ENCODE assay signal across 30 cellular contexts in genomic region chr22:22465782-22466181, GRCh38. TPM values are rescaled to one million over a fixed set of nuclear protein-coding genes. Genes with fewer than 3 reads are reported as not detected.
"Had no signal": no experiment of that assay in that cellular context is flagged by ENCODE, and none has a peak within 500 bp of the region (broad histone marks: within the 10 kb centered on the region; RNA-seq: fewer than 3 reads in every experiment).

No MANE protein-coding gene starts in this region.

- H3K27ac ChIP-seq: brain microvascular endothelial cell, SJSA1 had no signal

- H3K4me2 ChIP-seq: SK-N-SH had no signal

- H3K9ac ChIP-seq: SK-N-SH had no signal

- H3K36me3 ChIP-seq: brain microvascular endothelial cell, MG63, SJSA1 had no signal

- ATAC-seq: activated CD8-positive, alpha-beta T cell treated with anti-CD3 and anti-CD28 coated beads for 36 hours; activated T-cell treated with anti-CD3 and anti-CD28 coated beads, Interleukin-2, amount 50 U/mL, for 72 hours; activated T-helper 17 cell treated with anti-CD3 and anti-CD28 coated beads, Interleukin-2, amount 50 U/mL, for 72 hours had no signal

- H3K4me1 ChIP-seq: SJSA1 had no signal

- DNase-seq: activated CD4-positive, alpha-beta T cell treated with anti-CD3 and anti-CD28 coated beads, Interleukin-2, amount 10 ng/mL, durations not matched to agents 24 days and 14 days; activated CD4-positive, alpha-beta T cell treated with anti-CD3 and anti-CD28 coated beads, Interleukin-2, amount 50 U/mL, for 4 hours; activated CD8-positive, alpha-beta T cell treated with anti-CD3 and anti-CD28 coated beads for 36 hours; activated effector memory CD4-positive, alpha-beta T cell treated with anti-CD3 and anti-CD28 coated beads, Interleukin-2, amount 50 U/mL, for 16 hours; activated naive CD4-positive, alpha-beta T cell; activated naive CD4-positive, alpha-beta T cell treated with anti-CD3 and anti-CD28 coated beads, Interleukin-2, amount 50 U/mL, for 16 hours; activated naive CD8-positive, alpha-beta T cell treated with anti-CD3 and anti-CD28 coated beads for 36 hours; activated T-cell treated with anti-CD3 and anti-CD28 coated beads, Interleukin-2, amount 50 U/mL, for 1 hour; activated T-cell treated with anti-CD3 and anti-CD28 coated beads, Interleukin-2, amount 50 U/mL, for 72 hours; amniotic stem cell; aorta; brain microvascular endothelial cell; Kasumi-1; KG1; MG63; NCI-H1048; NCI-H1105 treated with DMSO at 0.1 percent for 48 hours; NCI-H1436; NCI-H1694; NCI-H1930; NCI-H2081 treated with DMSO at 0.1 percent for 48 hours; NCI-H345; NCI-H526; NCI-H748 treated with DMSO at 0.1 percent for 48 hours; OCI-M1; SHP77; SK-N-SH had no signal

- H3K27me3 ChIP-seq: SJSA1 had no signal

- H3K4me3 ChIP-seq: MG63, SJSA1 had no signal

- H3K9me3 ChIP-seq: MG63, SK-N-SH had no signal

RNA-seq across cellular contexts. Expression of gene ZNF280B, which starts 42.8 kb away (rescaled TPM):
- polyA plus RNA-seq: aorta had no signal

RNA-seq across cellular contexts. Expression of gene ZNF280A, which starts 54.3 kb away (rescaled TPM):
- total RNA-seq: activated CD4-positive, alpha-beta T cell treated with anti-CD3 and anti-CD28 coated beads, Interleukin-2, amount 10 ng/mL, durations not matched to agents 24 days and 14 days; activated CD8-positive, alpha-beta memory T cell treated with anti-CD3 and anti-CD28 coated beads for 36 hours; activated CD8-positive, alpha-beta T cell treated with anti-CD3 and anti-CD28 coated beads for 36 hours; activated naive CD8-positive, alpha-beta T cell treated with anti-CD3 and anti-CD28 coated beads for 36 hours; activated T-cell treated with anti-CD3 and anti-CD28 coated beads, Interleukin-2, amount 50 U/mL, for 72 hours; activated T-helper 17 cell treated with anti-CD3 and anti-CD28 coated beads, Interleukin-2, amount 50 U/mL, for 72 hours; aorta had no signal
- polyA plus RNA-seq: aorta, SK-N-SH had no signal
